35 cellular contexts compared by ENCODE assay signal in the genomic region with DNA sequence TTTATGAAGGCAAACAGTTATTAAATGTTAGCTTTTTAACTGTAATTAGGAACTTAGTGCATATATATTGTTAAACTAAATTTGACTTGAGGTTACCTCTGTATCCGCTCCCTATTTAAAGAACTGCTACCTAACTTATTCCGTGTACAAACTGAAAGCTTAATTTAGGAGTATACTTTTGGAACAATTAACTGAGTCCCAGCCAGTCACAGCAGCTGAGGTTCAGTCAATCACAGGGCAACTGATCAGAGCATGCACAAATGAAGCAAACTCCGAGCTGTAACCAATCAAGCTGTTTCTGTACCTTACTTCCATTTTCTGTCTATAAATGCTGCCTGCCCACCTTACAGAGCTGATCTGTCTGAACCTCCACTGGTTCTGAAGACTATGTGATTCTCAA.
"Had no signal": no experiment of that assay in that cellular context is flagged by ENCODE, and none has a peak within 500 bp of the region (broad histone marks: within the 10 kb centered on the region; RNA-seq: fewer than 3 reads in every experiment).

No MANE protein-coding gene starts in this region.

- H3K27ac ChIP-seq: adrenal gland, body of pancreas, brain microvascular endothelial cell, breast epithelium, VCaP had no signal

- H3K36me3 ChIP-seq: adrenal gland, breast epithelium had no signal

- H3K27ac Mint-ChIP-seq: activated B cell treated with CpG ODN at 0.5 μM for 24 hours; activated CD4-positive, alpha-beta memory T cell treated with anti-CD3 and anti-CD28 coated beads for 36 hours; activated CD4-positive, alpha-beta T cell treated with anti-CD3 and anti-CD28 coated beads, Interleukin-2, amount 10 ng/mL, durations not matched to agents 24 days and 14 days; activated naive CD4-positive, alpha-beta T cell treated with anti-CD3 and anti-CD28 coated beads for 36 hours; activated naive CD8-positive, alpha-beta T cell treated with anti-CD3 and anti-CD28 coated beads for 36 hours; activated T-cell treated with anti-CD3 and anti-CD28 coated beads, Interleukin-2, amount 50 U/mL, for 72 hours; activated T-helper 1 cell treated with anti-CD3 and anti-CD28 coated beads, Interleukin-12 subunit alpha, Interleukin-12 subunit beta, Interleukin-2, Interleukin-4 antibody, amounts not matched to agents 30 ng/mL and 10 ng/mL and 1 ng/mL, durations not matched to agents 14 hours and 24 hours and 36 hours; activated T-helper 17 cell treated with anti-CD3 and anti-CD28 coated beads, Interleukin-2, amount 50 U/mL, for 72 hours; T-helper 1 cell treated with Interleukin-12 subunit alpha and Interleukin-12 subunit beta and Interleukin-4 antibody, amounts not matched to agents 30 μg/mL and 1 μg/mL, for 36 hours; T-helper 2 cell treated with Interferon-gamma antibody and Interleukin-4, amounts not matched to agents 5 μg/mL and 100 μg/mL, for 36 hours had no signal

- H3K27me3 ChIP-seq: adrenal gland, body of pancreas, brain microvascular endothelial cell, breast epithelium had no signal

- DNase-seq: activated B cell treated with CpG ODN at 0.5 μM for 24 hours; activated CD4-positive, alpha-beta memory T cell treated with anti-CD3 and anti-CD28 coated beads for 36 hours; activated CD4-positive, alpha-beta T cell treated with anti-CD3 and anti-CD28 coated beads for 4 hours; activated CD4-positive, alpha-beta T cell treated with anti-CD3 and anti-CD28 coated beads, Interleukin-2, amount 10 ng/mL, durations not matched to agents 24 days and 14 days; activated CD4-positive, alpha-beta T cell treated with anti-CD3 and anti-CD28 coated beads, Interleukin-2, amount 50 U/mL, for 1 hour; activated CD4-positive, alpha-beta T cell treated with anti-CD3 and anti-CD28 coated beads, Interleukin-2, amount 50 U/mL, for 4 hours; activated CD4-positive, CD25-positive, alpha-beta regulatory T cell treated with anti-CD3 and anti-CD28 coated beads, Interleukin-2, amount 50 U/mL, for 72 hours; activated CD8-positive, alpha-beta memory T cell treated with anti-CD3 and anti-CD28 coated beads, Interleukin-2, amount 50 U/mL, for 4 hours; activated CD8-positive, alpha-beta T cell treated with anti-CD3 and anti-CD28 coated beads for 36 hours; activated effector memory CD4-positive, alpha-beta T cell treated with anti-CD3 and anti-CD28 coated beads, Interleukin-2, amount 50 U/mL, for 16 hours; activated gamma-delta T cell treated with Interleukin-2 at 50 U/mL for 16 hours; activated naive CD4-positive, alpha-beta T cell; activated naive CD4-positive, alpha-beta T cell treated with anti-CD3 and anti-CD28 coated beads for 36 hours; activated naive CD4-positive, alpha-beta T cell treated with anti-CD3 and anti-CD28 coated beads, Interleukin-2, amount 50 U/mL, for 16 hours; activated naive CD8-positive, alpha-beta T cell treated with anti-CD3 and anti-CD28 coated beads for 36 hours; activated T-cell treated with anti-CD3 and anti-CD28 coated beads for 4 hours; activated T-cell treated with anti-CD3 and anti-CD28 coated beads, Interleukin-2, amount 50 U/mL, for 1 hour; activated T-cell treated with anti-CD3 and anti-CD28 coated beads, Interleukin-2, amount 50 U/mL, for 4 hours; activated T-cell treated with anti-CD3 and anti-CD28 coated beads, Interleukin-2, amount 50 U/mL, for 72 hours; adrenal gland; amniotic stem cell; aorta; body of pancreas; brain microvascular endothelial cell; central memory CD4-positive, alpha-beta T cell; T-helper 1 cell; T-helper 2 cell; T-helper 9 cell had no signal

- H3K9me3 ChIP-seq: adrenal gland, body of pancreas, breast epithelium had no signal

- H3K27me3 Mint-ChIP-seq: activated B cell treated with CpG ODN at 0.5 μM for 24 hours; activated CD4-positive, alpha-beta memory T cell treated with anti-CD3 and anti-CD28 coated beads for 36 hours; activated CD4-positive, alpha-beta T cell treated with anti-CD3 and anti-CD28 coated beads, Interleukin-2, amount 10 ng/mL, durations not matched to agents 24 days and 14 days; activated CD8-positive, alpha-beta T cell treated with anti-CD3 and anti-CD28 coated beads for 36 hours; activated naive CD8-positive, alpha-beta T cell treated with anti-CD3 and anti-CD28 coated beads for 36 hours; activated T-helper 17 cell treated with anti-CD3 and anti-CD28 coated beads, Interleukin-2, amount 50 U/mL, for 72 hours had no signal

- H3K4me3 Mint-ChIP-seq: activated B cell treated with CpG ODN at 0.5 μM for 24 hours; activated CD4-positive, alpha-beta memory T cell treated with anti-CD3 and anti-CD28 coated beads for 36 hours; activated CD4-positive, alpha-beta T cell treated with anti-CD3 and anti-CD28 coated beads, Interleukin-2, amount 10 ng/mL, durations not matched to agents 24 days and 14 days; activated CD8-positive, alpha-beta T cell treated with anti-CD3 and anti-CD28 coated beads for 36 hours; activated naive CD4-positive, alpha-beta T cell treated with anti-CD3 and anti-CD28 coated beads for 36 hours; activated naive CD8-positive, alpha-beta T cell treated with anti-CD3 and anti-CD28 coated beads for 36 hours; activated T-cell treated with anti-CD3 and anti-CD28 coated beads, Interleukin-2, amount 50 U/mL, for 4 hours; activated T-cell treated with anti-CD3 and anti-CD28 coated beads, Interleukin-2, amount 50 U/mL, for 72 hours; activated T-helper 1 cell treated with anti-CD3 and anti-CD28 coated beads, Interleukin-12 subunit alpha, Interleukin-12 subunit beta, Interleukin-2, Interleukin-4 antibody, amounts not matched to agents 30 ng/mL and 10 ng/mL and 1 ng/mL, durations not matched to agents 14 hours and 24 hours and 36 hours; activated T-helper 17 cell treated with anti-CD3 and anti-CD28 coated beads, Interleukin-2, amount 50 U/mL, for 72 hours; T-helper 1 cell treated with Interleukin-12 subunit alpha and Interleukin-12 subunit beta and Interleukin-4 antibody, amounts not matched to agents 30 μg/mL and 1 μg/mL, for 36 hours; T-helper 2 cell treated with Interferon-gamma antibody and Interleukin-4, amounts not matched to agents 5 μg/mL and 100 μg/mL, for 36 hours had no signal

- ATAC-seq: activated CD8-positive, alpha-beta T cell treated with anti-CD3 and anti-CD28 coated beads for 36 hours; activated naive CD4-positive, alpha-beta T cell treated with anti-CD3 and anti-CD28 coated beads, Interleukin-2, amount 50 U/mL, for 72 hours; activated T-cell treated with anti-CD3 and anti-CD28 coated beads, Interleukin-2, amount 50 U/mL, for 4 hours; activated T-cell treated with anti-CD3 and anti-CD28 coated beads, Interleukin-2, amount 50 U/mL, for 72 hours; activated T-helper 17 cell treated with anti-CD3 and anti-CD28 coated beads, Interleukin-2, amount 50 U/mL, for 72 hours; body of pancreas had no signal

- H3K9me3 Mint-ChIP-seq: activated CD4-positive, alpha-beta memory T cell treated with anti-CD3 and anti-CD28 coated beads for 36 hours; activated CD4-positive, alpha-beta T cell treated with anti-CD3 and anti-CD28 coated beads, Interleukin-2, amount 10 ng/mL, durations not matched to agents 24 days and 14 days; activated CD8-positive, alpha-beta T cell treated with anti-CD3 and anti-CD28 coated beads for 36 hours; activated naive CD4-positive, alpha-beta T cell treated with anti-CD3 and anti-CD28 coated beads for 36 hours; activated naive CD4-positive, alpha-beta T cell treated with anti-CD3 and anti-CD28 coated beads, Interleukin-2, amount 50 U/mL, for 72 hours; activated naive CD8-positive, alpha-beta T cell treated with anti-CD3 and anti-CD28 coated beads for 36 hours; activated T-cell treated with anti-CD3 and anti-CD28 coated beads, Interleukin-2, amount 50 U/mL, for 4 hours; activated T-cell treated with anti-CD3 and anti-CD28 coated beads, Interleukin-2, amount 50 U/mL, for 72 hours; activated T-helper 1 cell treated with anti-CD3 and anti-CD28 coated beads, Interleukin-12 subunit alpha, Interleukin-12 subunit beta, Interleukin-2, Interleukin-4 antibody, amounts not matched to agents 30 ng/mL and 10 ng/mL and 1 ng/mL, durations not matched to agents 14 hours and 24 hours and 36 hours; activated T-helper 17 cell treated with anti-CD3 and anti-CD28 coated beads, Interleukin-2, amount 50 U/mL, for 72 hours; T-helper 1 cell treated with Interleukin-12 subunit alpha and Interleukin-12 subunit beta and Interleukin-4 antibody, amounts not matched to agents 30 μg/mL and 1 μg/mL, for 36 hours; T-helper 2 cell treated with Interferon-gamma antibody and Interleukin-4, amounts not matched to agents 5 μg/mL and 100 μg/mL, for 36 hours had no signal

- H3K4me3 ChIP-seq: adrenal gland, body of pancreas, breast epithelium had no signal

- H3K4me1 Mint-ChIP-seq: activated CD4-positive, alpha-beta T cell treated with anti-CD3 and anti-CD28 coated beads, Interleukin-2, amount 10 ng/mL, durations not matched to agents 24 days and 14 days; activated T-helper 17 cell treated with anti-CD3 and anti-CD28 coated beads, Interleukin-2, amount 50 U/mL, for 72 hours had no signal

- H3K4me1 ChIP-seq: adrenal gland, body of pancreas, breast epithelium had no signal
